ENCODE assay signal across 1 cellular context in genomic region chr9:109652971-109653370, GRCh38.
TF ChIP-seq lines count a peak whose summit lies in the region.

No MANE protein-coding gene starts in this region.

TF ChIP-seq in GM12878, 131 proteins besides CTCF, POLR2A, EP300 and RAD21 (continued from another document):
- TF ChIP-seq MLLT1 (IDR thresholded peaks at IDR 0.05) (no peak), ZNF274 (IDR thresholded peaks at IDR 0.05; ENCODE audit: insufficient read depth, insufficient read length) (no peak), E4F1 (IDR thresholded peaks at IDR 0.05; ENCODE audit: borderline replicate concordance, partially characterized antibody) (no peak), SRF (IDR thresholded peaks at IDR 0.05; ENCODE audit: low read depth in 2 of 2, low read length in 2 of 2) (no peak), ZBTB11 (CRISPR knock-in tag; IDR thresholded peaks at IDR 0.05) (no peak), ETV6 (conservative IDR thresholded peaks at IDR 0.05 in 1 of 2, IDR thresholded peaks at IDR 0.05 in 1 of 2; ENCODE audit: borderline replicate concordance in 1 of 2, low read depth in 1 of 2) (no peak)
